ENCODE assay signal across 10 cellular contexts in the genomic region with DNA sequence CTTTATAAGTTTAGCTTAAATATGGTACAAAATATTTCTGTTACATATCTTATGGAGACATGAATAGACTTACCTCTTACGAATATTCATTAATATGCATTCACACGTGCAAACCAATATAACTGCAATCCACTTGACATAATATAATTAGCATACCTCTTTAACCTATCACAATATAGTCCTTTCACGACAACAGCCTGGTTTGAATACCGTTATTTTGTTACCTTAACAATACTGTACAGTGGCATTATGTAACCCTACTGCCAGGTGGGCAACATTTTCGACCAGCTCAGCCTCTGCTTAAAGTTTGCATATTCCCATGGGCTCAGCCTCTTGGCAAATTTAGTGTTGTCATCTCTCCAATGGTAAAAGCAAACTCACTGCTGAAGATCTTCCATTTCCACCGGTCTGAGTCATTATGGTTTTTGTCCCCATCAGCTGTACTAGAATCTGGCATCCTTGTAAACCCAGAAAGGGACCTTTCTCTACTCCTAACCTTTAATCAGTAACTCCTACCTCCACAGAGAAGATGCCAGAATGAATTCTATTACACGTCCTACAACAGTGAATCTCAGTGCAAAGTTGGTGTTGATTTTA. TPM values are rescaled to one million over a fixed set of nuclear protein-coding genes. Genes with fewer than 3 reads are reported as not detected.
DNase-seq lines count a peak whose midpoint lies in the region; TF ChIP-seq lines count a peak whose summit lies in the region.
"Had no signal": no experiment of that assay in that cellular context is flagged by ENCODE, and none has a peak within 500 bp of the region (broad histone marks: within the 10 kb centered on the region; RNA-seq: fewer than 3 reads in every experiment).

No MANE protein-coding gene starts in this region.

- peak overlapping the region; percentile 10 for H3K27ac Mint-ChIP-seq in T-helper 1 cell treated with Interleukin-12 subunit alpha and Interleukin-12 subunit beta and Interleukin-4 antibody, amounts not matched to agents 30 μg/mL and 1 μg/mL, for 36 hours
- H3K27ac Mint-ChIP-seq: activated T-cell treated with anti-CD3 and anti-CD28 coated beads, Interleukin-2, amount 50 U/mL, for 72 hours had no signal

- H4K20me1 ChIP-seq in OCI-LY3 (ENCODE audit: insufficient read depth, low read length), result no peaks in the 10 kb centered on the region; the same call in 1 of the 2 replicates

- no peaks in the 10 kb centered on the region for H3K36me3 ChIP-seq in OCI-LY3 (replicated peaks; ENCODE audit: low read depth, low read length)
- peaks cover 18% of the 10 kb centered on the region for H3K36me3 ChIP-seq in skeletal muscle satellite cell (ENCODE audit: insufficient read depth, low read length)

- no peak overlapping the region for H3K4me3 Mint-ChIP-seq in T-helper 1 cell treated with Interleukin-12 subunit alpha and Interleukin-12 subunit beta and Interleukin-4 antibody, amounts not matched to agents 30 μg/mL and 1 μg/mL, for 36 hours

- H3K9me3 ChIP-seq in OCI-LY3 (ENCODE audit: insufficient read depth, low read length) (no peaks in the 10 kb centered on the region), skeletal muscle satellite cell (replicated peaks; ENCODE audit: low read length) (no peaks in the 10 kb centered on the region)
- H3K9me3 ChIP-seq: transverse colon had no signal

- DNase-seq in T-helper 1 cell, result no peak
- DNase-seq in coronary artery (ENCODE audit: low spot score), result no peak
- DNase-seq in T-helper 9 cell, result no peak
- no peak for DNase-seq in NCI-H524 (lab: John Stamatoyannopoulos, UW)
- DNase-seq in epidermal melanocyte (ENCODE audit: insufficient read length, low spot score), result no peak

- H3K27me3 ChIP-seq in OCI-LY3 (ENCODE audit: low read depth, low read length), result no peaks in the 10 kb centered on the region
- H3K27me3 ChIP-seq in skeletal muscle satellite cell (ENCODE audit: control insufficient read depth, insufficient read depth, low read length), result no peaks in the 10 kb centered on the region
- H3K27me3 ChIP-seq: transverse colon had no signal

- no peaks in the 10 kb centered on the region for H3K79me2 ChIP-seq in OCI-LY3 (ENCODE audit: low read length)

- no peaks in the 10 kb centered on the region for H3K27me3 Mint-ChIP-seq in T-helper 1 cell treated with Interleukin-12 subunit alpha and Interleukin-12 subunit beta and Interleukin-4 antibody, amounts not matched to agents 30 μg/mL and 1 μg/mL, for 36 hours (ENCODE audit: low read depth)

- H2AFZ ChIP-seq in OCI-LY3 (ENCODE audit: low read depth, low read length), result no peak overlapping the region

- H3K4me2 ChIP-seq in OCI-LY3 (ENCODE audit: low read length) (peak overlapping the region; percentile 49), skeletal muscle satellite cell (ENCODE audit: low read length) (peak overlapping the region; percentile 66)

- H3K9ac ChIP-seq in OCI-LY3 (ENCODE audit: low read length) (no peak overlapping the region), skeletal muscle satellite cell (ENCODE audit: low read depth, low read length) (no peak overlapping the region)

- TF ChIP-seq CTCF in OCI-LY3 (IDR thresholded peaks at IDR 0.05; ENCODE audit: low read depth, low read length) (no peak), coronary artery (IDR thresholded peaks at IDR 0.05) (no peak)

- H3K4me1 ChIP-seq in OCI-LY3 (ENCODE audit: low read length) (peaks cover 10% of the 10 kb centered on the region; the same call in 1 of the 2 replicates), skeletal muscle satellite cell (ENCODE audit: control insufficient read depth, insufficient read depth, low read length) (peaks cover 11% of the 10 kb centered on the region)

- peaks cover 24% of the 10 kb centered on the region for H3K4me1 Mint-ChIP-seq in T-helper 1 cell treated with Interleukin-12 subunit alpha and Interleukin-12 subunit beta and Interleukin-4 antibody, amounts not matched to agents 30 μg/mL and 1 μg/mL, for 36 hours (ENCODE audit: low read depth)

- no peak overlapping the region for H3K27ac ChIP-seq in OCI-LY3 (ENCODE audit: low read length)
- H3K27ac ChIP-seq in coronary artery, result peak overlapping the region in 1 of 2 donors; percentile 32

- no peaks in the 10 kb centered on the region for H3K9me3 Mint-ChIP-seq in T-helper 1 cell treated with Interleukin-12 subunit alpha and Interleukin-12 subunit beta and Interleukin-4 antibody, amounts not matched to agents 30 μg/mL and 1 μg/mL, for 36 hours
- H3K9me3 Mint-ChIP-seq: activated T-cell treated with anti-CD3 and anti-CD28 coated beads, Interleukin-2, amount 50 U/mL, for 72 hours had no signal

- peaks cover 12% of the 10 kb centered on the region for H3K36me3 Mint-ChIP-seq in T-helper 1 cell treated with Interleukin-12 subunit alpha and Interleukin-12 subunit beta and Interleukin-4 antibody, amounts not matched to agents 30 μg/mL and 1 μg/mL, for 36 hours (ENCODE audit: low read depth)

- H3K4me3 ChIP-seq in OCI-LY3 (ENCODE audit: low read length), result peak overlapping the region; percentile 13; the same call in 1 of the 2 replicates
- H3K4me3 ChIP-seq in coronary artery, result peak overlapping the region; percentile 39
- peak overlapping the region; percentile 23 for H3K4me3 ChIP-seq in skeletal muscle satellite cell (ENCODE audit: low read length)

RNA-seq across cellular contexts. Expression of a gene that starts 46.0 kb away (rescaled TPM):
- 8.1 and 10.0 TPM in 2 replicates for total RNA-seq in skeletal muscle satellite cell (2012; rRNA removed)
